ENCODE assay signal across 8 cellular contexts in genomic region chr15:30990451-30991300, GRCh38. TPM values are rescaled to one million over a fixed set of nuclear protein-coding genes. Genes with fewer than 3 reads are reported as not detected.
DNase-seq lines count a peak whose midpoint lies in the region; TF ChIP-seq lines count a peak whose summit lies in the region.

No MANE protein-coding gene starts in this region.

- 6% methylated on average over 28 of the region's 28 CpGs for WGBS in hepatocyte (ENCODE audit: low lambda C conversion rate, missing lambda C conversion rate)

- H3K27me3 ChIP-seq in hepatocyte, result no peaks in the 10 kb centered on the region
- H3K27me3 ChIP-seq in skeletal muscle tissue (ENCODE audit: control insufficient read depth in 3 of 3, insufficient read depth in 3 of 3, low read length in 3 of 3), result no peaks in the 10 kb centered on the region

- H3K9ac ChIP-seq in skeletal muscle tissue (ENCODE audit: low read depth in 1 of 3, low read length in 3 of 3), result peak overlapping the region; percentile 95 to 99 (median 97)

- peaks cover 42% of the 10 kb centered on the region for H3K79me2 ChIP-seq in hepatocyte

- H3K27ac ChIP-seq in hepatocyte (peak overlapping the region; percentile 97), skeletal muscle tissue (ENCODE audit: low read depth, low read length) (peak overlapping the region; percentile 96)

- no peaks in the 10 kb centered on the region for H4K20me1 ChIP-seq in hepatocyte (ENCODE audit: insufficient read depth, poor library complexity, severe bottlenecking)

- peaks cover 4% of the 10 kb centered on the region for H3K36me3 Mint-ChIP-seq in T-helper 1 cell treated with Interleukin-12 subunit alpha and Interleukin-12 subunit beta and Interleukin-4 antibody, amounts not matched to agents 30 μg/mL and 1 μg/mL, for 36 hours (ENCODE audit: low read depth)
- H3K36me3 Mint-ChIP-seq in activated naive CD8-positive, alpha-beta T cell treated with anti-CD3 and anti-CD28 coated beads for 36 hours, result peaks cover 7% of the 10 kb centered on the region

- H3K36me3 ChIP-seq in hepatocyte (replicated peaks; ENCODE audit: insufficient read depth, low read depth) (no peaks in the 10 kb centered on the region), skeletal muscle tissue (ENCODE audit: control insufficient read depth in 3 of 3, insufficient read depth in 3 of 3, low read length in 3 of 3) (peaks cover 0 to 9% (median 1%) of the 10 kb centered on the region in 3 donors)

- H3K4me1 ChIP-seq in hepatocyte (ENCODE audit: insufficient read depth) (peaks cover 5% of the 10 kb centered on the region), skeletal muscle tissue (ENCODE audit: control insufficient read depth in 3 of 3, insufficient read depth in 3 of 3, low read length in 3 of 3) (peaks cover 27 to 43% (median 30%) of the 10 kb centered on the region in 3 donors)

- peaks cover 16% of the 10 kb centered on the region for H3K4me1 Mint-ChIP-seq in T-helper 1 cell treated with Interleukin-12 subunit alpha and Interleukin-12 subunit beta and Interleukin-4 antibody, amounts not matched to agents 30 μg/mL and 1 μg/mL, for 36 hours (ENCODE audit: low read depth)
- H3K4me1 Mint-ChIP-seq in activated naive CD8-positive, alpha-beta T cell treated with anti-CD3 and anti-CD28 coated beads for 36 hours, result peaks cover 19% of the 10 kb centered on the region

- H3K9me3 ChIP-seq in hepatocyte (ENCODE audit: low read depth) (no peaks in the 10 kb centered on the region), skeletal muscle tissue (ENCODE audit: control insufficient read depth in 3 of 3, low read length in 3 of 3) (no peaks in the 10 kb centered on the region)

- DNase-seq in T-helper 1 cell (no peak), hepatocyte (ENCODE audit: low spot score) (no peak), DMS153 treated with DMSO at 0.1 percent for 48 hours (lab: John Stamatoyannopoulos, UW; ENCODE audit: unreplicated experiment) (no peak)
- DNase-seq in Jurkat, Clone E6-1 (ENCODE audit: low read depth, low spot score), result no peak
- no peak for DNase-seq in activated naive CD8-positive, alpha-beta T cell treated with anti-CD3 and anti-CD28 coated beads for 36 hours
- DNase-seq in stimulated activated naive CD4-positive, alpha-beta T cell treated with Interleukin-2 at 50 U/mL for 16 hours (lab: John Stamatoyannopoulos, UW), result no peak

- no peaks in the 10 kb centered on the region for H3K9me2 ChIP-seq in hepatocyte (replicated peaks; ENCODE audit: insufficient read depth)

- peaks cover 9% of the 10 kb centered on the region for H3K27me3 Mint-ChIP-seq in T-helper 1 cell treated with Interleukin-12 subunit alpha and Interleukin-12 subunit beta and Interleukin-4 antibody, amounts not matched to agents 30 μg/mL and 1 μg/mL, for 36 hours (ENCODE audit: low read depth)
- H3K27me3 Mint-ChIP-seq in activated naive CD8-positive, alpha-beta T cell treated with anti-CD3 and anti-CD28 coated beads for 36 hours, result no peaks in the 10 kb centered on the region

- TF ChIP-seq CTCF in hepatocyte (IDR thresholded peaks at IDR 0.05; ENCODE audit: poor library complexity), result no peak

- peak overlapping the region; percentile 75 for H2AFZ ChIP-seq in hepatocyte

- H3K4me2 ChIP-seq in hepatocyte, result peak overlapping the region; percentile 90

- H3K4me3 ChIP-seq in Jurkat, Clone E6-1 (ENCODE audit: low read length), result peak overlapping the region; percentile 86
- H3K4me3 ChIP-seq in hepatocyte, result peak overlapping the region; percentile 97
- peak overlapping the region; percentile 89 to 98 (median 94) for H3K4me3 ChIP-seq in skeletal muscle tissue (ENCODE audit: low read length in 3 of 3)

- peak overlapping the region; percentile 91 for H3K27ac Mint-ChIP-seq in T-helper 1 cell treated with Interleukin-12 subunit alpha and Interleukin-12 subunit beta and Interleukin-4 antibody, amounts not matched to agents 30 μg/mL and 1 μg/mL, for 36 hours
- peak overlapping the region; percentile 86 for H3K27ac Mint-ChIP-seq in activated naive CD8-positive, alpha-beta T cell treated with anti-CD3 and anti-CD28 coated beads for 36 hours

- H3K4me3 Mint-ChIP-seq in T-helper 1 cell treated with Interleukin-12 subunit alpha and Interleukin-12 subunit beta and Interleukin-4 antibody, amounts not matched to agents 30 μg/mL and 1 μg/mL, for 36 hours, result peak overlapping the region; percentile 93
- peak overlapping the region; percentile 93 for H3K4me3 Mint-ChIP-seq in activated naive CD8-positive, alpha-beta T cell treated with anti-CD3 and anti-CD28 coated beads for 36 hours

- no peaks in the 10 kb centered on the region for H3K9me3 Mint-ChIP-seq in T-helper 1 cell treated with Interleukin-12 subunit alpha and Interleukin-12 subunit beta and Interleukin-4 antibody, amounts not matched to agents 30 μg/mL and 1 μg/mL, for 36 hours
- H3K9me3 Mint-ChIP-seq in activated naive CD8-positive, alpha-beta T cell treated with anti-CD3 and anti-CD28 coated beads for 36 hours, result no peaks in the 10 kb centered on the region

RNA-seq across cellular contexts. Expression of gene MTMR10, which starts 0.8 kb away (rescaled TPM):
- 14.9 TPM for polyA plus RNA-seq in Jurkat, Clone E6-1 (2012; ENCODE audit: insufficient read depth, insufficient read length)
- total RNA-seq in activated naive CD8-positive, alpha-beta T cell treated with anti-CD3 and anti-CD28 coated beads for 36 hours, result 10 to 100 TPM; 13.6 to 15.6 TPM
- total RNA-seq in hepatocyte (15.3 and 19.6 TPM in 2 replicates), skeletal muscle tissue (21.4 TPM)
- 7.9 and 10.3 TPM in 2 replicates for polyA plus RNA-seq in hepatocyte
